8 cellular contexts compared by ENCODE assay signal in genomic region chr6:125995972-125996580, GRCh38.
DNase-seq lines count a peak whose midpoint lies in the region; ATAC-seq lines count a peak whose summit lies in the region.

No MANE protein-coding gene starts in this region.

- peaks cover 18% of the 10 kb centered on the region for H3K36me3 Mint-ChIP-seq in memory B cell

- peak overlapping the region; percentile 25 for H3K27ac Mint-ChIP-seq in memory B cell

- peak overlapping the region; percentile 77 for H3K4me3 Mint-ChIP-seq in memory B cell

- DNase-seq in CMK (ENCODE audit: low read depth) (peak; percentile 24), NCI-H69 (lab: John Stamatoyannopoulos, UW) (peak; percentile 90), ecto neural progenitor cell (ENCODE audit: low spot score) (peak; percentile 61), memory B cell (ENCODE audit: low spot score in 2 of 2) (peak; percentile 57 to 59)
- DNase-seq in activated CD4-positive, alpha-beta T cell treated with anti-CD3 and anti-CD28 coated beads, Interleukin-2, amount 50 U/mL, for 4 hours = peak; percentile 58 to 68
- DNase-seq in stimulated activated CD8-positive, alpha-beta memory T cell treated with anti-CD3 and anti-CD28 coated beads, Interleukin-2, amount 100 ng/mL, for 48 hours (ENCODE audit: low read depth in 2 of 2) = peak; percentile 32 to 42

- ATAC-seq in GM19438 (IDR thresholded peaks at IDR 0.05; ENCODE audit: low read depth, unreplicated experiment) = peak; percentile 94
- ATAC-seq in HG03460 (IDR thresholded peaks at IDR 0.05; ENCODE audit: unreplicated experiment) = peak; percentile 90
- ATAC-seq in memory B cell (ENCODE audit: low read depth) = peak; percentile 95

- H3K9me3 Mint-ChIP-seq in memory B cell = no peaks in the 10 kb centered on the region

- H3K4me1 Mint-ChIP-seq in memory B cell = peaks cover 13% of the 10 kb centered on the region

- no peaks in the 10 kb centered on the region for H3K27me3 Mint-ChIP-seq in memory B cell

Comparison
In these comparisons a context has a peak if more than half of its experiments do, and no peak if none do; other contexts are left out.
1. Peak in every context shown above with its lines: DNase-seq and ATAC-seq.
2. DNase-seq: peak in every context shown above with its lines; median percentile 90 in NCI-H69; 63 in activated CD4-positive, alpha-beta T cell treated with anti-CD3 and anti-CD28 coated beads, Interleukin-2, amount 50 U/mL, for 4 hours; 61 in ecto neural progenitor cell; 58 in memory B cell; 37 in stimulated activated CD8-positive, alpha-beta memory T cell treated with anti-CD3 and anti-CD28 coated beads, Interleukin-2, amount 100 ng/mL, for 48 hours; 24 in CMK.